Comparison of ENCODE assay signal across 16 cellular contexts in genomic region chr22:46061124-46061410, GRCh38.
DNase-seq lines count a peak whose midpoint lies in the region; ATAC-seq, FAIRE-seq and TF ChIP-seq lines count a peak whose summit lies in the region.
"Had no signal": no experiment of that assay in that cellular context is flagged by ENCODE, and none has a peak within 500 bp of the region (broad histone marks: within the 10 kb centered on the region; RNA-seq: fewer than 3 reads in every experiment).

No MANE protein-coding gene starts in this region.

- no peak for ATAC-seq in RWPE2 (ENCODE audit: low read depth)
- no peak for ATAC-seq in thoracic aorta (ENCODE audit: insufficient number of reproducible peaks, low FRiP score, low read depth)
- ATAC-seq in HG03097 (IDR thresholded peaks at IDR 0.05; ENCODE audit: low FRiP score, unreplicated experiment): no peak
- ATAC-seq in sciatic nerve: no peak
- ATAC-seq: T-cell had no signal

- CTCF ChIA-PET in H1 (lab: Charles Lee; ENCODE audit: partially characterized antibody): interaction anchor here (0.8 to 3.2 kb wide), 5 partner anchors 13 to 56 kb away, joined by 3 to 15 read pairs (median 4); no protein-coding TSS in a partner anchor

- H2BK20ac ChIP-seq in H1 (ENCODE audit: low read length): no peak overlapping the region

- no peak for TF ChIP-seq RAD21 in H1 (IDR thresholded peaks at IDR 0.05 in 1 of 2, conservative IDR thresholded peaks at IDR 0.05 in 1 of 2; ENCODE audit: low read depth in 2 of 2, low read length in 2 of 2)

- FAIRE-seq in H1 (lab: Jason Lieb, UNC): no peak

- H3K4me3 ChIP-seq in RWPE2 (ENCODE audit: severe bottlenecking) (no peak overlapping the region), H1 (ENCODE audit: extremely low read depth in 1 of 4, insufficient read depth in 2 of 4, low read depth in 3 of 4, low read length in 4 of 4) (peak overlapping the region; percentile 12 to 62 (median 34)), mesendoderm (ENCODE audit: low read length) (no peak overlapping the region), thoracic aorta (peak overlapping the region; percentile 32), HAP-1 (no peak overlapping the region)

- no peak for TF ChIP-seq CTCF in RWPE2 (IDR thresholded peaks at IDR 0.05; ENCODE audit: poor library complexity, severe bottlenecking)
- TF ChIP-seq CTCF in H1 (IDR thresholded peaks at IDR 0.05; ENCODE audit: control extremely low read depth in 1 of 3, insufficient read depth in 1 of 3, low read depth in 1 of 3, low read length in 3 of 3): no peak
- TF ChIP-seq CTCF in thoracic aorta (IDR thresholded peaks at IDR 0.05): no peak

- H4K91ac ChIP-seq in H1 (replicated peaks; ENCODE audit: insufficient read length, low read length): no peak overlapping the region

- H3K56ac ChIP-seq in H1 (replicated peaks; ENCODE audit: insufficient read length, low read depth, low read length): no peak overlapping the region
- H3K56ac ChIP-seq in mesendoderm (ENCODE audit: low read length): peak overlapping the region; percentile 67

- no peak overlapping the region for H3K14ac ChIP-seq in H1 (ENCODE audit: insufficient read length)

- H3K23me2 ChIP-seq in H1 (ENCODE audit: low read depth, low read length): no peaks in the 10 kb centered on the region; the same call in 1 of the 2 replicates

- H3K4me1 ChIP-seq in RWPE2 (ENCODE audit: insufficient read depth, poor library complexity, severe bottlenecking) (peaks cover 40% of the 10 kb centered on the region), H1 (replicated peaks in 1 of 4; ENCODE audit: control insufficient read depth in 3 of 4, insufficient read depth in 4 of 4, low read length in 3 of 4) (peaks cover 0 to 6% (median 3%) of the 10 kb centered on the region in 4 experiments; a peak in 2 of 7 replicates), mesendoderm (ENCODE audit: control insufficient read depth, low read depth, low read length) (no peaks in the 10 kb centered on the region), thoracic aorta (ENCODE audit: control insufficient read depth in 1 of 2, low read depth in 2 of 2) (peaks cover 47 to 92% of the 10 kb centered on the region in 2 donors), HAP-1 (peaks cover 54% of the 10 kb centered on the region)

- no peak for TF ChIP-seq POLR2A in H1 (IDR thresholded peaks at IDR 0.05; ENCODE audit: control extremely low read depth in 1 of 2, low read depth in 2 of 2, low read length in 2 of 2)

- no peak for TF ChIP-seq EP300 in H1 (IDR thresholded peaks at IDR 0.05; ENCODE audit: borderline replicate concordance in 1 of 2, low read depth in 2 of 2, low read length in 2 of 2)

- H2AK5ac ChIP-seq in H1 (ENCODE audit: low read depth, low read length) (no peak overlapping the region), mesendoderm (ENCODE audit: low read length) (no peak overlapping the region)

- no peak overlapping the region for H2BK12ac ChIP-seq in H1 (ENCODE audit: low read depth, low read length)

- H3K27ac ChIP-seq in RWPE2 (ENCODE audit: poor library complexity, severe bottlenecking) (peak overlapping the region; percentile 7), H1 (ENCODE audit: low read depth, low read length) (no peak overlapping the region), mesendoderm (ENCODE audit: low read depth, low read length) (no peak overlapping the region), thoracic aorta (peak overlapping the region; percentile 97 to 98)

- H2BK15ac ChIP-seq in H1 (ENCODE audit: low read length): no peak overlapping the region
- H2BK15ac ChIP-seq in mesendoderm (replicated peaks; ENCODE audit: low read depth): no peak overlapping the region

- no peak overlapping the region; the same call in 1 of the 2 replicates for H3K18ac ChIP-seq in H1 (ENCODE audit: extremely low read depth, low read length)
- H3K18ac ChIP-seq in mesendoderm (ENCODE audit: low read length): peak overlapping the region; percentile 78

- in situ Hi-C loops in HAP-1 (cut with MboI; ENCODE audit: low sequenced_read_pairs): no loop called here

- H3K9ac ChIP-seq in H1 (replicated peaks in 1 of 4; ENCODE audit: extremely low read depth in 1 of 4, low read depth in 3 of 4, low read length in 3 of 4) (peak overlapping the region in 1 of 4 experiments; percentile 38; a peak in 3 of 7 replicates), mesendoderm (ENCODE audit: low read length) (peak overlapping the region; percentile 45)

- intact Hi-C loops in sciatic nerve (cut with DNase I): no loop called here

- peak overlapping the region; percentile 91 for H4K8ac ChIP-seq in H1 (ENCODE audit: extremely low read depth, insufficient read depth, low read length)
- no peak overlapping the region for H4K8ac ChIP-seq in mesendoderm (ENCODE audit: low read depth, low read length)

- H3K79me1 ChIP-seq in H1 (ENCODE audit: low read depth, low read length) (no peaks in the 10 kb centered on the region), mesendoderm (ENCODE audit: low read length) (no peaks in the 10 kb centered on the region)

- 33% methylated on average over 4 of the region's 26 CpGs; no CpG with 5 or more reads in 1 of the 2 experiments for WGBS in H1 (ENCODE audit: extremely low coverage in 1 of 2, insufficient coverage in 1 of 2, insufficient read length in 1 of 2, insufficient replicate concordance in 2 of 2, low coverage in 1 of 2, low lambda C conversion rate in 2 of 2, missing lambda C conversion rate in 1 of 2), 2 experiments
- WGBS in mesendoderm (ENCODE audit: extremely low coverage, insufficient coverage, low lambda C conversion rate): no CpG with 5 or more reads among the region's 26 CpGs

- H3K9me3 ChIP-seq in RWPE2 (ENCODE audit: severe bottlenecking) (no peaks in the 10 kb centered on the region), H1 (ENCODE audit: insufficient read depth in 2 of 2, low read depth in 1 of 2, low read length in 1 of 2) (no peaks in the 10 kb centered on the region), thoracic aorta (no peaks in the 10 kb centered on the region), HAP-1 (no peaks in the 10 kb centered on the region)

- H3K4me2 ChIP-seq in H1 (ENCODE audit: insufficient read depth in 1 of 2, low read depth in 2 of 2, low read length in 2 of 2): peak overlapping the region; percentile 70 to 74
- peak overlapping the region; percentile 27 for H3K4me2 ChIP-seq in mesendoderm (ENCODE audit: low read length)

- H2BK5ac ChIP-seq in H1 (ENCODE audit: low read depth, low read length) (no peak overlapping the region), mesendoderm (ENCODE audit: low read length) (no peak overlapping the region)

- no peaks in the 10 kb centered on the region for H3K27me3 ChIP-seq in RWPE2 (ENCODE audit: insufficient read depth, poor library complexity, severe bottlenecking)
- peaks cover 3 to 63% (median 35%) of the 10 kb centered on the region in 4 experiments for H3K27me3 ChIP-seq in H1 (replicated peaks in 1 of 4; ENCODE audit: control insufficient read depth in 3 of 4, extremely low read depth in 1 of 4, insufficient read depth in 3 of 4, low read length in 3 of 4)
- H3K27me3 ChIP-seq in mesendoderm (ENCODE audit: insufficient read depth, low read length, poor library complexity): peaks cover 17% of the 10 kb centered on the region
- H3K27me3 ChIP-seq in thoracic aorta (replicated peaks; ENCODE audit: insufficient read depth): no peaks in the 10 kb centered on the region
- H3K27me3 ChIP-seq in HAP-1 (ENCODE audit: low read depth): no peaks in the 10 kb centered on the region

- no peak overlapping the region for H3K4ac ChIP-seq in H1 (replicated peaks; ENCODE audit: insufficient read length, low read depth, low read length)
- H3K4ac ChIP-seq in mesendoderm (ENCODE audit: low read depth, low read length): peak overlapping the region; percentile 64

- H4K5ac ChIP-seq in H1 (ENCODE audit: insufficient read length, low read depth, low read length) (no peak overlapping the region), mesendoderm (ENCODE audit: low read length) (no peak overlapping the region)

- no peaks in the 10 kb centered on the region for H4K20me1 ChIP-seq in H1 (replicated peaks in 1 of 2; ENCODE audit: control insufficient read depth in 1 of 2, insufficient read depth in 2 of 2, low read length in 2 of 2)

- POLR2A ChIA-PET in H1 (lab: Charles Lee; ENCODE audit: partially characterized antibody): interaction anchor here (1.1 to 1.5 kb wide), 4 partner anchors 9 to 60 kb away, joined by 3 to 8 read pairs (median 4); no protein-coding TSS in a partner anchor

- H2BK120ac ChIP-seq in H1 (replicated peaks; ENCODE audit: low read depth, low read length): no peak overlapping the region
- no peak overlapping the region for H2BK120ac ChIP-seq in mesendoderm (ENCODE audit: low read depth, low read length)

- H3K23ac ChIP-seq in H1 (ENCODE audit: insufficient read length) (no peak overlapping the region), mesendoderm (ENCODE audit: low read length) (no peak overlapping the region)

- peak overlapping the region; percentile 92 for H2AFZ ChIP-seq in H1 (ENCODE audit: low read length)

- peaks cover 22% of the 10 kb centered on the region for H3K36me3 ChIP-seq in RWPE2 (ENCODE audit: low read depth)
- H3K36me3 ChIP-seq in H1 (ENCODE audit: control insufficient read depth in 2 of 4, insufficient read depth in 4 of 4, low read length in 3 of 4): no peaks in the 10 kb centered on the region
- H3K36me3 ChIP-seq in mesendoderm (ENCODE audit: control insufficient read depth, insufficient read depth, low read length): no peaks in the 10 kb centered on the region
- H3K36me3 ChIP-seq in thoracic aorta: no peaks in the 10 kb centered on the region
- no peaks in the 10 kb centered on the region for H3K36me3 ChIP-seq in HAP-1 (replicated peaks)

- H3K79me2 ChIP-seq in H1 (ENCODE audit: control insufficient read depth in 1 of 2, insufficient read depth in 2 of 2, low read length in 2 of 2) (no peaks in the 10 kb centered on the region), mesendoderm (ENCODE audit: control insufficient read depth, insufficient read depth, low read length) (no peaks in the 10 kb centered on the region)

- DNase-seq in RWPE2 (ENCODE audit: low spot score) (no peak), H1 (ENCODE audit: low read depth in 1 of 2, low spot score in 2 of 2) (no peak), mesendoderm (no peak), thoracic aorta (ENCODE audit: low spot score) (no peak), HAP-1 (ENCODE audit: low spot score in 2 of 2) (no peak), sciatic nerve (ENCODE audit: low spot score) (no peak), NCI-H187 treated with DMSO at 0.1 percent for 48 hours (lab: John Stamatoyannopoulos, UW) (no peak)
- DNase-seq: CD4-positive, CD25-positive, alpha-beta regulatory T cell; HCEC 1CT; midbrain; MV-4-11; NCI-H2227 treated with DMSO at 0.1 percent for 48 hours; stimulated activated CD4-positive, alpha-beta T cell treated with anti-CD3 and anti-CD28 coated beads, Interleukin-4, amount 100 ng/mL, for 4 hours; stimulated activated naive CD4-positive, alpha-beta T cell treated with Interleukin-2 at 50 U/mL for 16 hours; T-cell had no signal

TF ChIP-seq in H1, 55 proteins besides CTCF, POLR2A, EP300 and RAD21 (continues in another document):
- TF ChIP-seq SRF (IDR thresholded peaks at IDR 0.05; ENCODE audit: low read depth, low read length) (no peak), EGR1 (IDR thresholded peaks at IDR 0.05; ENCODE audit: borderline replicate concordance, low read depth, low read length) (no peak), SAP30 (IDR thresholded peaks at IDR 0.05; ENCODE audit: insufficient read depth, insufficient replicate concordance, low read length) (no peak), YY1 (IDR thresholded peaks at IDR 0.05; ENCODE audit: low read depth, low read length) (peak; percentile 6; the same call in 1 of the 2 replicates)

Comparison
In these comparisons a context has a peak if more than half of its experiments do, and no peak if none do; other contexts are left out.
1. H3K27ac ChIP-seq: peak in RWPE2 (single experiment) and thoracic aorta (2 of 2); none in H1 (single experiment) and mesendoderm (single experiment).
2. H3K4me3 ChIP-seq: peak in H1 (4 of 4) and thoracic aorta (single experiment); none in RWPE2 (single experiment), mesendoderm (single experiment) and HAP-1 (single experiment).